ENCODE assay signal across 1 cellular context in the genomic region with DNA sequence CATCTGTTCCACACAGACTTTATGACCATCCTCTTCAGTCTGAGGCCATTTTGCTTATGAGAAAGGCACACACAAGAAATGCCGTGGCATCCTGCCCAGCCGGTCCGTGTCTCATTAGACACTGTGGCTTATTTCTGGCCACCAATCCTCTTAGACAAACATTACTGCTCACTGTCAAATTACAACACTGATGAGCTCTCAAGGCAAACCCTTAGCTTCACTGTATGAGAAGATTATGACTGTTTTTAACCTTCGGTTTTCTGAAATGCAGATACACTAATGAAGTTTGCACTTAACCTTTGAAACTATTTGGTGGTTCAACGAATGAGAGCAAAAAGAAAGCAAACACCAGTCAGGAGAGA.
TF ChIP-seq lines count a peak whose summit lies in the region.

No MANE protein-coding gene starts in this region.

TF ChIP-seq in HepG2, 621 proteins besides CTCF, POLR2A, EP300 and RAD21 (continued from another document and continues in another):
- peak; percentile 45; the same call in 1 of the 2 replicates for TF ChIP-seq ISL2 (CRISPR knock-in tag; IDR thresholded peaks at IDR 0.05)
- TF ChIP-seq SNRNP70 (IDR thresholded peaks at IDR 0.05; ENCODE audit: low read depth, low read length): no peak
- TF ChIP-seq ZNF816 (CRISPR knock-in tag; IDR thresholded peaks at IDR 0.05; ENCODE audit: borderline replicate concordance): no peak
- TF ChIP-seq KLF13 (CRISPR knock-in tag; IDR thresholded peaks at IDR 0.05): no peak
- TF ChIP-seq FOXP1 (IDR thresholded peaks at IDR 0.05): no peak
- TF ChIP-seq FOXP1 (CRISPR knock-in tag; IDR thresholded peaks at IDR 0.05): peak; percentile 47
- peak; percentile 37; the same call in 1 of the 2 replicates for TF ChIP-seq KDM6A (CRISPR knock-in tag; IDR thresholded peaks at IDR 0.05; ENCODE audit: low read depth)
- no peak for TF ChIP-seq HES4 (CRISPR knock-in tag; IDR thresholded peaks at IDR 0.05; ENCODE audit: borderline replicate concordance)
- TF ChIP-seq TBL1XR1 (IDR thresholded peaks at IDR 0.05; ENCODE audit: borderline replicate concordance, low read length, partially characterized antibody): peak; percentile 26
- TF ChIP-seq SIN3A (IDR thresholded peaks at IDR 0.05; ENCODE audit: borderline replicate concordance, low read depth, low read length): no peak
- TF ChIP-seq MXD4 (CRISPR knock-in tag; IDR thresholded peaks at IDR 0.05): peak; percentile 23; the same call in 1 of the 2 replicates
- TF ChIP-seq, protein P1, sequence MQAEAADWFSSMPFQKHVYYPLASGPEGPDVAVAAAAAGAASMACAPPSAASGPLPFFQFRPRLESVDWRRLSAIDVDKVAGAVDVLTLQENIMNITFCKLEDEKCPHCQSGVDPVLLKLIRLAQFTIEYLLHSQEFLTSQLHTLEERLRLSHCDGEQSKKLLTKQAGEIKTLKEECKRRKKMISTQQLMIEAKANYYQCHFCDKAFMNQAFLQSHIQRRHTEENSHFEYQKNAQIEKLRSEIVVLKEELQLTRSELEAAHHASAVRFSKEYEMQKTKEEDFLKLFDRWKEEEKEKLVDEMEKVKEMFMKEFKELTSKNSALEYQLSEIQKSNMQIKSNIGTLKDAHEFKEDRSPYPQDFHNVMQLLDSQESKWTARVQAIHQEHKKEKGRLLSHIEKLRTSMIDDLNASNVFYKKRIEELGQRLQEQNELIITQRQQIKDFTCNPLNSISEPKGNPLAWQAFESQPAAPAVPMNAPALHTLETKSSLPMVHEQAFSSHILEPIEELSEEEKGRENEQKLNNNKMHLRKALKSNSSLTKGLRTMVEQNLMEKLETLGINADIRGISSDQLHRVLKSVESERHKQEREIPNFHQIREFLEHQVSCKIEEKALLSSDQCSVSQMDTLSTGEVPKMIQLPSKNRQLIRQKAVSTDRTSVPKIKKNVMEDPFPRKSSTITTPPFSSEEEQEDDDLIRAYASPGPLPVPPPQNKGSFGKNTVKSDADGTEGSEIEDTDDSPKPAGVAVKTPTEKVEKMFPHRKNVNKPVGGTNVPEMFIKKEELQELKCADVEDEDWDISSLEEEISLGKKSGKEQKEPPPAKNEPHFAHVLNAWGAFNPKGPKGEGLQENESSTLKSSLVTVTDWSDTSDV (CRISPR knock-in tag; IDR thresholded peaks at IDR 0.05): no peak
- no peak for TF ChIP-seq ZNF18 (CRISPR knock-in tag; IDR thresholded peaks at IDR 0.05; ENCODE audit: insufficient replicate concordance)
- no peak; the same call in 1 of the 2 replicates for TF ChIP-seq IRF2 (CRISPR knock-in tag; IDR thresholded peaks at IDR 0.05)
- TF ChIP-seq MED1 (CRISPR knock-in tag; IDR thresholded peaks at IDR 0.05): 0 out of 2 replicates have a peak, but pooled peaks have one; percentile 32
- no peak for TF ChIP-seq FLYWCH1 (CRISPR knock-in tag; IDR thresholded peaks at IDR 0.05)
- peak; percentile 34; the same call in 1 of the 2 replicates for TF ChIP-seq DMAP1 (CRISPR knock-in tag; IDR thresholded peaks at IDR 0.05)
- TF ChIP-seq MIER2 (CRISPR knock-in tag; IDR thresholded peaks at IDR 0.05): peak; percentile 63; the same call in 1 of the 2 replicates
- no peak for TF ChIP-seq RERE (CRISPR knock-in tag; IDR thresholded peaks at IDR 0.05; ENCODE audit: low read depth)
- TF ChIP-seq FOXA1 (IDR thresholded peaks at IDR 0.05): no peak
- TF ChIP-seq FOXA1 (CRISPR knock-in tag; IDR thresholded peaks at IDR 0.05): no peak; the same call in 1 of the 2 replicates
- no peak for TF ChIP-seq SIX4 (CRISPR knock-in tag; IDR thresholded peaks at IDR 0.05)
- no peak for TF ChIP-seq DNMT3B (CRISPR knock-in tag; conservative IDR thresholded peaks at IDR 0.05)
- TF ChIP-seq, protein P2, sequence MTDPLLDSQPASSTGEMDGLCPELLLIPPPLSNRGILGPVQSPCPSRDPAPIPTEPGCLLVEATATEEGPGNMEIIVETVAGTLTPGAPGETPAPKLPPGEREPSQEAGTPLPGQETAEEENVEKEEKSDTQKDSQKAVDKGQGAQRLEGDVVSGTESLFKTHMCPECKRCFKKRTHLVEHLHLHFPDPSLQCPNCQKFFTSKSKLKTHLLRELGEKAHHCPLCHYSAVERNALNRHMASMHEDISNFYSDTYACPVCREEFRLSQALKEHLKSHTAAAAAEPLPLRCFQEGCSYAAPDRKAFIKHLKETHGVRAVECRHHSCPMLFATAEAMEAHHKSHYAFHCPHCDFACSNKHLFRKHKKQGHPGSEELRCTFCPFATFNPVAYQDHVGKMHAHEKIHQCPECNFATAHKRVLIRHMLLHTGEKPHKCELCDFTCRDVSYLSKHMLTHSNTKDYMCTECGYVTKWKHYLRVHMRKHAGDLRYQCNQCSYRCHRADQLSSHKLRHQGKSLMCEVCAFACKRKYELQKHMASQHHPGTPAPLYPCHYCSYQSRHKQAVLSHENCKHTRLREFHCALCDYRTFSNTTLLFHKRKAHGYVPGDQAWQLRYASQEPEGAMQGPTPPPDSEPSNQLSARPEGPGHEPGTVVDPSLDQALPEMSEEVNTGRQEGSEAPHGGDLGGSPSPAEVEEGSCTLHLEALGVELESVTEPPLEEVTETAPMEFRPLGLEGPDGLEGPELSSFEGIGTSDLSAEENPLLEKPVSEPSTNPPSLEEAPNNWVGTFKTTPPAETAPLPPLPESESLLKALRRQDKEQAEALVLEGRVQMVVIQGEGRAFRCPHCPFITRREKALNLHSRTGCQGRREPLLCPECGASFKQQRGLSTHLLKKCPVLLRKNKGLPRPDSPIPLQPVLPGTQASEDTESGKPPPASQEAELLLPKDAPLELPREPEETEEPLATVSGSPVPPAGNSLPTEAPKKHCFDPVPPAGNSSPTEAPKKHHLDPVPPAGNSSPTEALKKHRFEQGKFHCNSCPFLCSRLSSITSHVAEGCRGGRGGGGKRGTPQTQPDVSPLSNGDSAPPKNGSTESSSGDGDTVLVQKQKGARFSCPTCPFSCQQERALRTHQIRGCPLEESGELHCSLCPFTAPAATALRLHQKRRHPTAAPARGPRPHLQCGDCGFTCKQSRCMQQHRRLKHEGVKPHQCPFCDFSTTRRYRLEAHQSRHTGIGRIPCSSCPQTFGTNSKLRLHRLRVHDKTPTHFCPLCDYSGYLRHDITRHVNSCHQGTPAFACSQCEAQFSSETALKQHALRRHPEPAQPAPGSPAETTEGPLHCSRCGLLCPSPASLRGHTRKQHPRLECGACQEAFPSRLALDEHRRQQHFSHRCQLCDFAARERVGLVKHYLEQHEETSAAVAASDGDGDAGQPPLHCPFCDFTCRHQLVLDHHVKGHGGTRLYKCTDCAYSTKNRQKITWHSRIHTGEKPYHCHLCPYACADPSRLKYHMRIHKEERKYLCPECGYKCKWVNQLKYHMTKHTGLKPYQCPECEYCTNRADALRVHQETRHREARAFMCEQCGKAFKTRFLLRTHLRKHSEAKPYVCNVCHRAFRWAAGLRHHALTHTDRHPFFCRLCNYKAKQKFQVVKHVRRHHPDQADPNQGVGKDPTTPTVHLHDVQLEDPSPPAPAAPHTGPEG (CRISPR knock-in tag; IDR thresholded peaks at IDR 0.05): no peak
- TF ChIP-seq CEBPB (IDR thresholded peaks at IDR 0.05; ENCODE audit: borderline replicate concordance, low read depth, low read length): no peak
- TF ChIP-seq HOXA3 (CRISPR knock-in tag; IDR thresholded peaks at IDR 0.05): peak; percentile 21; the same call in 1 of the 2 replicates
- TF ChIP-seq NCOA1 (CRISPR knock-in tag; IDR thresholded peaks at IDR 0.05): no peak
- no peak for TF ChIP-seq HOXA7 (CRISPR knock-in tag; IDR thresholded peaks at IDR 0.05)
- TF ChIP-seq SNAPC5 (CRISPR knock-in tag; IDR thresholded peaks at IDR 0.05; ENCODE audit: borderline replicate concordance): no peak
- TF ChIP-seq, protein P3, sequence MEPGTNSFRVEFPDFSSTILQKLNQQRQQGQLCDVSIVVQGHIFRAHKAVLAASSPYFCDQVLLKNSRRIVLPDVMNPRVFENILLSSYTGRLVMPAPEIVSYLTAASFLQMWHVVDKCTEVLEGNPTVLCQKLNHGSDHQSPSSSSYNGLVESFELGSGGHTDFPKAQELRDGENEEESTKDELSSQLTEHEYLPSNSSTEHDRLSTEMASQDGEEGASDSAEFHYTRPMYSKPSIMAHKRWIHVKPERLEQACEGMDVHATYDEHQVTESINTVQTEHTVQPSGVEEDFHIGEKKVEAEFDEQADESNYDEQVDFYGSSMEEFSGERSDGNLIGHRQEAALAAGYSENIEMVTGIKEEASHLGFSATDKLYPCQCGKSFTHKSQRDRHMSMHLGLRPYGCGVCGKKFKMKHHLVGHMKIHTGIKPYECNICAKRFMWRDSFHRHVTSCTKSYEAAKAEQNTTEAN (CRISPR knock-in tag; conservative IDR thresholded peaks at IDR 0.05): 0 out of 2 replicates have a peak, but pooled peaks have one; percentile 9
- TF ChIP-seq ZNF543 (CRISPR knock-in tag; IDR thresholded peaks at IDR 0.05): no peak
- TF ChIP-seq TBX3 (IDR thresholded peaks at IDR 0.05; ENCODE audit: borderline replicate concordance): peak; percentile 62; the same call in 1 of the 2 replicates
- TF ChIP-seq SOX5 (CRISPR knock-in tag; IDR thresholded peaks at IDR 0.05; ENCODE audit: borderline replicate concordance): peak; percentile 41; the same call in 1 of the 2 replicates
- TF ChIP-seq SMC3 (IDR thresholded peaks at IDR 0.05; ENCODE audit: low read length): no peak
- peak; percentile 52; the same call in 1 of the 2 replicates for TF ChIP-seq GATAD2A (CRISPR knock-in tag; IDR thresholded peaks at IDR 0.05)
- TF ChIP-seq BORCS8-MEF2B (CRISPR knock-in tag; IDR thresholded peaks at IDR 0.05): no peak
- TF ChIP-seq SMARCE1 (IDR thresholded peaks at IDR 0.05; ENCODE audit: borderline replicate concordance): no peak
- TF ChIP-seq ZBTB46 (CRISPR knock-in tag; IDR thresholded peaks at IDR 0.05; ENCODE audit: borderline replicate concordance): no peak
- no peak for TF ChIP-seq ZNF790 (CRISPR knock-in tag; IDR thresholded peaks at IDR 0.05; ENCODE audit: borderline replicate concordance)
- TF ChIP-seq FOXA3 (CRISPR knock-in tag; IDR thresholded peaks at IDR 0.05): peak; percentile 55; the same call in 1 of the 2 replicates
- TF ChIP-seq TAF15 (IDR thresholded peaks at IDR 0.05; ENCODE audit: low read depth, low read length, poor library complexity, severe bottlenecking): no peak
